Comparison of ENCODE assay signal across 18 cellular contexts in the genomic region with DNA sequence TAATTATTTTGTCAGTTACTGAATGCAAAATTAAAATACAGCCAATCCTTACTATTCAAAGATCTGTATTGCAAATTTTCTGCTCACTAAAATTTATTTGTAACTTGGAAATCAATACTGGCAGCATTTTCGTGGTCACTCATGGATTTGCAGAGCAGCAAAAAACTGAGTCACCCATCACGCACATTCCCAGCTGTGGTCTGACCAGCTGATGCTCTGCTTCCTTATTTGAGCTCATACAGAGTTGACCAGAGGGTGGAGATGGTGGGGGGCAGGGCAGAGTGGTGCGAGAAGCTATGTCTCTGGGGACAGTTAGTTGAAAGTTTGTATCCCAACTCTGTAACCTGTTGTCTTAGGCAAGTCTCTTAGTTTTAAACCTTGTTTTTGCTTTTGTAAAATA.
A peak's percentile ranks its signal among the peaks of the same experiment; 100 is the strongest.
DNase-seq lines count a peak whose midpoint lies in the region; ATAC-seq, FAIRE-seq and TF ChIP-seq lines count a peak whose summit lies in the region.
"Had no signal": no experiment of that assay in that cellular context is flagged by ENCODE, and none has a peak within 500 bp of the region (broad histone marks: within the 10 kb centered on the region; RNA-seq: fewer than 3 reads in every experiment).

No MANE protein-coding gene starts in this region.

- H3K4me1 ChIP-seq in tibial nerve: peaks cover 0 to 4% (median 0%) of the 10 kb centered on the region in 4 donors

- H3K36me3 ChIP-seq in bronchial epithelial cell (ENCODE audit: control insufficient read depth, insufficient read depth, low read length): no peaks in the 10 kb centered on the region
- H3K36me3 ChIP-seq in tibial nerve: no peaks in the 10 kb centered on the region
- H3K36me3 ChIP-seq: cardiac muscle cell had no signal

- TF ChIP-seq EP300 in tibial nerve (IDR thresholded peaks at IDR 0.05): no peak

- WGBS in tibial nerve, 2 donors: 64% methylated on average over 3 of the region's 3 CpGs

- no peaks in the 10 kb centered on the region for H3K27me3 ChIP-seq in bronchial epithelial cell (ENCODE audit: control insufficient read depth, insufficient read depth, low read length)
- no peaks in the 10 kb centered on the region for H3K27me3 ChIP-seq in tibial nerve
- H3K27me3 ChIP-seq: cardiac muscle cell had no signal

- no peak overlapping the region for H3K4me3 ChIP-seq in bronchial epithelial cell (ENCODE audit: low read depth, low read length)
- H3K4me3 ChIP-seq in tibial nerve: no peak overlapping the region
- H3K4me3 ChIP-seq: cardiac muscle cell, SK-N-MC had no signal

- FAIRE-seq in bronchial epithelial cell (lab: Jason Lieb, UNC): no peak
- FAIRE-seq: islet of Langerhans had no signal

- no peaks in the 10 kb centered on the region for H3K9me3 ChIP-seq in tibial nerve

- no peak for TF ChIP-seq CTCF in bronchial epithelial cell (IDR thresholded peaks at IDR 0.05; ENCODE audit: insufficient read depth, low read length, severe bottlenecking)
- no peak for TF ChIP-seq CTCF in tibial nerve (IDR thresholded peaks at IDR 0.05)

- ATAC-seq in GM19463 (IDR thresholded peaks at IDR 0.05; ENCODE audit: unreplicated experiment): no peak
- no peak for ATAC-seq in GM21360 (IDR thresholded peaks at IDR 0.05; ENCODE audit: unreplicated experiment)
- ATAC-seq: esophagus mucosa, sciatic nerve had no signal

- no peak overlapping the region for H3K27ac ChIP-seq in tibial nerve
- H3K27ac ChIP-seq: cardiac muscle cell, SK-N-MC had no signal

- no peak for TF ChIP-seq POLR2A in tibial nerve (IDR thresholded peaks at IDR 0.05)

- DNase-seq in ELR (ENCODE audit: low read depth) (peak; percentile 89), MV-4-11 (lab: John Stamatoyannopoulos, UW) (peak; percentile 83), bronchial epithelial cell (ENCODE audit: low read depth) (peak; percentile 32), myocyte (ENCODE audit: low read depth) (peak; percentile 98), tibial nerve (ENCODE audit: low spot score in 2 of 2) (no peak), NCI-H1930 (lab: John Stamatoyannopoulos, UW) (no peak)
- DNase-seq: activated CD4-positive, CD25-positive, alpha-beta regulatory T cell treated with anti-CD3 and anti-CD28 coated beads, Interleukin-2, amount 50 U/mL, for 72 hours; COR-L47; naive B cell; NCI-H526 treated with DMSO at 0.1 percent for 48 hours; substantia nigra had no signal

Comparison
In these comparisons a context has a peak if more than half of its experiments do, and no peak if none do; other contexts are left out.
1. DNase-seq: peak in ELR (single experiment), MV-4-11 (single experiment), bronchial epithelial cell (single experiment) and myocyte (single experiment); none in tibial nerve (0 of 2) and NCI-H1930 (0 of 2).